In genomic region chr7:101108330-101108857, GRCh38 we compare ENCODE assay signal across 1 cellular context.
A peak's percentile ranks its signal among the peaks of the same experiment; 100 is the strongest.
TF ChIP-seq lines count a peak whose summit lies in the region.

No MANE protein-coding gene starts in this region.

TF ChIP-seq in HepG2, 621 proteins besides CTCF, POLR2A, EP300 and RAD21 (continued from another document and continues in another):
- TF ChIP-seq ZNF784 (CRISPR knock-in tag; IDR thresholded peaks at IDR 0.05; ENCODE audit: borderline replicate concordance) (no peak), RARG (CRISPR knock-in tag; IDR thresholded peaks at IDR 0.05; ENCODE audit: low read depth) (no peak), ZNF878 (CRISPR knock-in tag; IDR thresholded peaks at IDR 0.05) (no peak), SIN3B (IDR thresholded peaks at IDR 0.05; ENCODE audit: low read length) (no peak), ZNF747 (CRISPR knock-in tag; IDR thresholded peaks at IDR 0.05; ENCODE audit: borderline replicate concordance) (peak; percentile 25; the same call in 1 of the 2 replicates), MYPOP (CRISPR knock-in tag; IDR thresholded peaks at IDR 0.05) (no peak), ZNF343 (CRISPR knock-in tag; IDR thresholded peaks at IDR 0.05) (0 out of 2 replicates have a peak, but pooled peaks have one; percentile 53), RFX5 (IDR thresholded peaks at IDR 0.05; ENCODE audit: low read depth, low read length) (no peak), ZNF782 (CRISPR knock-in tag; IDR thresholded peaks at IDR 0.05; ENCODE audit: borderline replicate concordance) (no peak; the same call in 1 of the 2 replicates), ZBED4 (CRISPR knock-in tag; IDR thresholded peaks at IDR 0.05; ENCODE audit: borderline replicate concordance) (no peak), ZNF232 (CRISPR knock-in tag; IDR thresholded peaks at IDR 0.05; ENCODE audit: borderline replicate concordance) (no peak), CENPT (CRISPR knock-in tag; IDR thresholded peaks at IDR 0.05; ENCODE audit: low read depth) (no peak), ARNT2 (CRISPR knock-in tag; IDR thresholded peaks at IDR 0.05; ENCODE audit: low read depth) (peak; percentile 81; the same call in 1 of the 2 replicates), HES4 (CRISPR knock-in tag; IDR thresholded peaks at IDR 0.05; ENCODE audit: borderline replicate concordance) (no peak), GRHL1 (CRISPR knock-in tag; conservative IDR thresholded peaks at IDR 0.05) (no peak), ZNF367 (CRISPR knock-in tag; IDR thresholded peaks at IDR 0.05; ENCODE audit: borderline replicate concordance) (no peak), NRL (CRISPR knock-in tag; IDR thresholded peaks at IDR 0.05; ENCODE audit: borderline replicate concordance) (no peak), MXI1 (IDR thresholded peaks at IDR 0.05; ENCODE audit: borderline replicate concordance, low read depth, low read length) (peak; percentile 14; the same call in 1 of the 3 replicates), PCBP2 (optimal IDR thresholded peaks at IDR 0.05; ENCODE audit: low read depth, low read length, poor library complexity, severe bottlenecking) (no peak), JARID2 (CRISPR knock-in tag; IDR thresholded peaks at IDR 0.05; ENCODE audit: insufficient replicate concordance) (no peak), TSC22D2 (CRISPR knock-in tag; IDR thresholded peaks at IDR 0.05; ENCODE audit: borderline replicate concordance) (no peak), MED13 (CRISPR knock-in tag; IDR thresholded peaks at IDR 0.05) (no peak), NBN (conservative IDR thresholded peaks at IDR 0.05) (no peak), TBP (CRISPR knock-in tag; IDR thresholded peaks at IDR 0.05) (no peak), ZNF138 (CRISPR knock-in tag; IDR thresholded peaks at IDR 0.05; ENCODE audit: low read depth) (no peak), DMAP1 (CRISPR knock-in tag; IDR thresholded peaks at IDR 0.05) (no peak), ZBTB46 (CRISPR knock-in tag; IDR thresholded peaks at IDR 0.05; ENCODE audit: borderline replicate concordance) (no peak), E2F2 (CRISPR knock-in tag; IDR thresholded peaks at IDR 0.05; ENCODE audit: borderline replicate concordance) (no peak), MTERF4 (CRISPR knock-in tag; IDR thresholded peaks at IDR 0.05) (no peak), AFF4 (CRISPR knock-in tag; IDR thresholded peaks at IDR 0.05) (no peak), ZNF576 (CRISPR knock-in tag; IDR thresholded peaks at IDR 0.05) (no peak), ZNF770 (CRISPR knock-in tag; IDR thresholded peaks at IDR 0.05) (peak; percentile 56; the same call in 1 of the 2 replicates), ZNF687 (CRISPR knock-in tag; IDR thresholded peaks at IDR 0.05) (peak; percentile 89), SETDB1 (CRISPR knock-in tag; IDR thresholded peaks at IDR 0.05; ENCODE audit: borderline replicate concordance) (no peak), SATB2 (CRISPR knock-in tag; IDR thresholded peaks at IDR 0.05) (no peak), ZFY (CRISPR knock-in tag; IDR thresholded peaks at IDR 0.05) (no peak)
